8 cellular contexts compared by ENCODE assay signal in genomic region chr16:32084656-32085401, GRCh38.
DNase-seq lines count a peak whose midpoint lies in the region; ATAC-seq and TF ChIP-seq lines count a peak whose summit lies in the region.
"Not testable (repeated sequence)": the region's sequence is repeated elsewhere in the genome, so short reads cannot be mapped to it uniquely, and the experiment has no call there.

No MANE protein-coding gene starts in this region.

- DNase-seq in CD1c-positive myeloid dendritic cell (ENCODE audit: extremely low spot score) (peak; percentile 0), T-helper 2 cell (peak in 4 of 5 experiments; percentile 0 to 19 (median 10)), activated T-cell treated with anti-CD3 and anti-CD28 coated beads for 48 hours (ENCODE audit: low read depth) (peak; percentile 1), islet precursor cell (peak; percentile 45), osteocyte (ENCODE audit: extremely low spot score, unreplicated experiment) (peak; percentile 66)
- not testable (repeated sequence) for DNase-seq in LNCaP clone FGC (ENCODE audit: low read depth)
- peak; percentile 1 to 10 for DNase-seq in stimulated activated naive CD8-positive, alpha-beta T cell treated with anti-CD3 and anti-CD28 coated beads, Interleukin-15, amount 100 ng/mL, for 72 hours

- H3K27ac Mint-ChIP-seq in activated naive CD8-positive, alpha-beta T cell; osteocyte (ENCODE audit: unreplicated experiment); stimulated activated naive CD8-positive, alpha-beta T cell treated with anti-CD3 and anti-CD28 coated beads, Interleukin-15, amount 100 ng/mL, for 72 hours: not testable (repeated sequence)

- H3K4me3 Mint-ChIP-seq in activated naive CD8-positive, alpha-beta T cell = peak overlapping the region; percentile 27
- not testable (repeated sequence) for H3K4me3 Mint-ChIP-seq in osteocyte (ENCODE audit: unreplicated experiment)
- peak overlapping the region; percentile 61 to 81 for H3K4me3 Mint-ChIP-seq in stimulated activated naive CD8-positive, alpha-beta T cell treated with anti-CD3 and anti-CD28 coated beads, Interleukin-15, amount 100 ng/mL, for 72 hours

- not testable (repeated sequence) for H3K4me1 Mint-ChIP-seq in activated naive CD8-positive, alpha-beta T cell (ENCODE audit: low read depth); osteocyte (ENCODE audit: unreplicated experiment); stimulated activated naive CD8-positive, alpha-beta T cell treated with anti-CD3 and anti-CD28 coated beads, Interleukin-15, amount 100 ng/mL, for 72 hours

- peak; percentile 12 for ATAC-seq in stimulated activated naive CD8-positive, alpha-beta T cell treated with anti-CD3 and anti-CD28 coated beads, Interleukin-15, amount 100 ng/mL, for 72 hours

- H3K27me3 Mint-ChIP-seq in activated naive CD8-positive, alpha-beta T cell; osteocyte (ENCODE audit: unreplicated experiment); stimulated activated naive CD8-positive, alpha-beta T cell treated with anti-CD3 and anti-CD28 coated beads, Interleukin-15, amount 100 ng/mL, for 72 hours: not testable (repeated sequence)

- not testable (repeated sequence) for TF ChIP-seq CTCF in LNCaP clone FGC (IDR thresholded peaks at IDR 0.05; ENCODE audit: control insufficient read depth, extremely low read depth, insufficient read depth); osteocyte (IDR thresholded peaks at IDR 0.05)

- H3K36me3 Mint-ChIP-seq in activated naive CD8-positive, alpha-beta T cell; osteocyte (ENCODE audit: unreplicated experiment): not testable (repeated sequence)

- H3K9me3 Mint-ChIP-seq in activated naive CD8-positive, alpha-beta T cell (ENCODE audit: low read depth); osteocyte (ENCODE audit: unreplicated experiment); stimulated activated naive CD8-positive, alpha-beta T cell treated with anti-CD3 and anti-CD28 coated beads, Interleukin-15, amount 100 ng/mL, for 72 hours: not testable (repeated sequence)

- H3K4me3 ChIP-seq in LNCaP clone FGC (ENCODE audit: low read depth, low read length) = peak overlapping the region; percentile 38
